Comparison of ENCODE assay signal across 19 cellular contexts in genomic region chr5:110289213-110289810, GRCh38.
DNase-seq lines count a peak whose midpoint lies in the region; ATAC-seq and TF ChIP-seq lines count a peak whose summit lies in the region.
"Had no signal": no experiment of that assay in that cellular context is flagged by ENCODE, and none has a peak within 500 bp of the region (broad histone marks: within the 10 kb centered on the region; RNA-seq: fewer than 3 reads in every experiment).

No MANE protein-coding gene starts in this region.

- H3K27me3 Mint-ChIP-seq in endodermal cell (ENCODE audit: insufficient read depth) (peaks cover 86% of the 10 kb centered on the region), nephron progenitor cell (ENCODE audit: low read depth, poor library complexity) (no peaks in the 10 kb centered on the region)
- no peaks in the 10 kb centered on the region for H3K27me3 Mint-ChIP-seq in activated T-cell treated with anti-CD3 and anti-CD28 coated beads, Interleukin-2, amount 50 U/mL, for 4 hours (ENCODE audit: low read depth)

- H3K9ac ChIP-seq in BLaER1 = no peak overlapping the region
- no peak overlapping the region for H3K9ac ChIP-seq in endodermal cell (ENCODE audit: extremely low read depth, low read length, poor library complexity, severe bottlenecking)

- H3K4me1 ChIP-seq in BLaER1 (peaks cover 13% of the 10 kb centered on the region), endodermal cell (ENCODE audit: control insufficient read depth, insufficient read depth, low read length) (no peaks in the 10 kb centered on the region)

- peaks cover 28% of the 10 kb centered on the region for H3K9me3 Mint-ChIP-seq in endodermal cell
- peaks cover 29% of the 10 kb centered on the region for H3K9me3 Mint-ChIP-seq in nephron progenitor cell
- peaks cover 10% of the 10 kb centered on the region for H3K9me3 Mint-ChIP-seq in activated T-cell treated with anti-CD3 and anti-CD28 coated beads, Interleukin-2, amount 50 U/mL, for 4 hours

- TF ChIP-seq CTCF in endodermal cell (conservative IDR thresholded peaks at IDR 0.05) (no peak), nephron progenitor cell (IDR thresholded peaks at IDR 0.05) (no peak)

- H3K27ac ChIP-seq in BLaER1 (no peak overlapping the region), endodermal cell (ENCODE audit: low read depth, low read length) (no peak overlapping the region)
- H3K27ac ChIP-seq: C4-2B, PC-9, RWPE1 had no signal

- no peak overlapping the region for H3K4me3 ChIP-seq in BLaER1
- no peak overlapping the region for H3K4me3 ChIP-seq in endodermal cell (ENCODE audit: low read length)
- H3K4me3 ChIP-seq: PC-9 had no signal

- no peak overlapping the region for H3K27ac Mint-ChIP-seq in endodermal cell
- H3K27ac Mint-ChIP-seq in nephron progenitor cell = peak overlapping the region; percentile 46

- H3K4me3 Mint-ChIP-seq in endodermal cell (no peak overlapping the region), nephron progenitor cell (no peak overlapping the region)
- H3K4me3 Mint-ChIP-seq in activated T-cell treated with anti-CD3 and anti-CD28 coated beads, Interleukin-2, amount 50 U/mL, for 4 hours = no peak overlapping the region

- H3K36me3 ChIP-seq in BLaER1 (no peaks in the 10 kb centered on the region), endodermal cell (ENCODE audit: control insufficient read depth, insufficient read depth, low read length) (no peaks in the 10 kb centered on the region)

- H3K36me3 Mint-ChIP-seq in endodermal cell (ENCODE audit: low read depth) (peaks cover 4% of the 10 kb centered on the region), nephron progenitor cell (ENCODE audit: low read depth) (peaks cover 13% of the 10 kb centered on the region)
- H3K36me3 Mint-ChIP-seq in activated T-cell treated with anti-CD3 and anti-CD28 coated beads, Interleukin-2, amount 50 U/mL, for 4 hours (ENCODE audit: insufficient read depth) = no peaks in the 10 kb centered on the region

- H3K4me1 Mint-ChIP-seq in endodermal cell (peaks cover 12% of the 10 kb centered on the region), nephron progenitor cell (peaks cover 18% of the 10 kb centered on the region)
- H3K4me1 Mint-ChIP-seq in activated T-cell treated with anti-CD3 and anti-CD28 coated beads, Interleukin-2, amount 50 U/mL, for 4 hours (ENCODE audit: low read depth) = no peaks in the 10 kb centered on the region

- DNase-seq in MV-4-11 (lab: John Stamatoyannopoulos, UW) (peak; percentile 36), endodermal cell (peak; percentile 53), nephron progenitor cell (no peak)
- DNase-seq in activated T-cell treated with anti-CD3 and anti-CD28 coated beads, Interleukin-2, amount 50 U/mL, for 4 hours = no peak
- no peak for DNase-seq in stimulated activated CD8-positive, alpha-beta memory T cell treated with anti-CD3 and anti-CD28 coated beads, Interleukin-4, amount 100 ng/mL, for 48 hours
- no peak for DNase-seq in stimulated activated CD4-positive, alpha-beta T cell treated with anti-CD3 and anti-CD28 coated beads, Interleukin-1b, Interleukin-23, amount 100 ng/mL, for 48 hours
- DNase-seq: GDM1, NCI-H1105 treated with DMSO at 0.1 percent for 48 hours, NCI-H187, NCI-H2107, NCI-H2227 treated with DMSO at 0.1 percent for 48 hours, NCI-H526, PC-9, SIG-M5 had no signal

- WGBS in endodermal cell (ENCODE audit: insufficient coverage in 1 of 2, insufficient read length in 1 of 2), 2 experiments = 48% methylated on average over 2 of the region's 2 CpGs; no CpG with 5 or more reads in 1 of the 2 experiments

- H4K20me1 ChIP-seq in BLaER1 = no peaks in the 10 kb centered on the region

- H3K27me3 ChIP-seq in BLaER1 (no peaks in the 10 kb centered on the region), endodermal cell (ENCODE audit: control insufficient read depth, insufficient read depth, low read length, poor library complexity, severe bottlenecking) (peaks cover 69% of the 10 kb centered on the region)

- peak overlapping the region; percentile 36 for H3K4me2 ChIP-seq in BLaER1
- H3K4me2 ChIP-seq: PC-9 had no signal

- H3K9me3 ChIP-seq in BLaER1 = peaks cover 12% of the 10 kb centered on the region
- peaks cover 55% of the 10 kb centered on the region for H3K9me3 ChIP-seq in endodermal cell (ENCODE audit: control insufficient read depth, low read length)

- ATAC-seq in activated T-cell treated with anti-CD3 and anti-CD28 coated beads, Interleukin-2, amount 50 U/mL, for 4 hours = no peak
- no peak for ATAC-seq in HG03521 (IDR thresholded peaks at IDR 0.05; ENCODE audit: unreplicated experiment)
- ATAC-seq: HCT116 had no signal

Comparison
In these comparisons a context has a peak if more than half of its experiments do, and no peak if none do; other contexts are left out.
1. DNase-seq: peak in MV-4-11 (single experiment) and endodermal cell (single experiment); none in nephron progenitor cell (single experiment), activated T-cell treated with anti-CD3 and anti-CD28 coated beads, Interleukin-2, amount 50 U/mL, for 4 hours (single experiment), stimulated activated CD8-positive, alpha-beta memory T cell treated with anti-CD3 and anti-CD28 coated beads, Interleukin-4, amount 100 ng/mL, for 48 hours (single experiment) and stimulated activated CD4-positive, alpha-beta T cell treated with anti-CD3 and anti-CD28 coated beads, Interleukin-1b, Interleukin-23, amount 100 ng/mL, for 48 hours (single experiment).